ENCODE assay signal across 1 cellular context in genomic region chr14:69573841-69574265, GRCh38.
TF ChIP-seq lines count a peak whose summit lies in the region.

No MANE protein-coding gene starts in this region.

TF ChIP-seq in SK-N-SH, 30 proteins besides CTCF, POLR2A, EP300 and RAD21 (continued from another document):
- TF ChIP-seq SIN3A (IDR thresholded peaks at IDR 0.05; ENCODE audit: borderline replicate concordance, low read depth, low read length) (no peak), EZH2phosphoT487 (IDR thresholded peaks at IDR 0.05; ENCODE audit: borderline replicate concordance, low read depth) (no peak), TCF12 (IDR thresholded peaks at IDR 0.05) (no peak), PBX3 (IDR thresholded peaks at IDR 0.05) (no peak), NFIC (IDR thresholded peaks at IDR 0.05; ENCODE audit: borderline replicate concordance) (no peak), MXI1 (IDR thresholded peaks at IDR 0.05; ENCODE audit: low read depth, low read length) (no peak), MAX (IDR thresholded peaks at IDR 0.05; ENCODE audit: low read depth) (no peak)
